8 cellular contexts compared by ENCODE assay signal in genomic region chrX:10190367-10190766, GRCh38. TPM values are rescaled to one million over a fixed set of nuclear protein-coding genes. Genes with fewer than 3 reads are reported as not detected.
DNase-seq lines count a peak whose midpoint lies in the region; ATAC-seq and TF ChIP-seq lines count a peak whose summit lies in the region.

No MANE protein-coding gene starts in this region.

- H3K27me3 Mint-ChIP-seq in T-helper 2 cell treated with Interferon-gamma antibody and Interleukin-4, amounts not matched to agents 5 μg/mL and 100 μg/mL, for 36 hours (ENCODE audit: low read depth): no peaks in the 10 kb centered on the region

- H3K27me3 ChIP-seq in brain microvascular endothelial cell (replicated peaks): no peaks in the 10 kb centered on the region

- H3K27ac ChIP-seq in brain microvascular endothelial cell: peak overlapping the region; percentile 29

- DNase-seq in EH (ENCODE audit: low read depth) (peak; percentile 74), NCI-H748 treated with DMSO at 0.1 percent for 48 hours (lab: John Stamatoyannopoulos, UW) (peak; percentile 72), brain microvascular endothelial cell (peak; percentile 69), kidney glomerular epithelial cell (lab: John Stamatoyannopoulos, UW) (peak; percentile 37), ureter (ENCODE audit: low spot score) (no peak)
- DNase-seq in T-helper 2 cell treated with Interferon-gamma antibody and Interleukin-4, amounts not matched to agents 5 μg/mL and 100 μg/mL, for 36 hours (ENCODE audit: low spot score): no peak

- in situ Hi-C loops in brain microvascular endothelial cell (cut with HindIII; ENCODE audit: low pct_ligation_motif_present, low sequenced_read_pairs): loop anchor here (25.0 kb wide), 1 partner anchor 922 kb away; the partner anchor contains the start of gene HCCS

- H3K36me3 Mint-ChIP-seq in T-helper 2 cell treated with Interferon-gamma antibody and Interleukin-4, amounts not matched to agents 5 μg/mL and 100 μg/mL, for 36 hours (ENCODE audit: low read depth): no peaks in the 10 kb centered on the region

- H3K9me3 Mint-ChIP-seq in T-helper 2 cell treated with Interferon-gamma antibody and Interleukin-4, amounts not matched to agents 5 μg/mL and 100 μg/mL, for 36 hours: no peaks in the 10 kb centered on the region

- H3K36me3 ChIP-seq in brain microvascular endothelial cell (replicated peaks): no peaks in the 10 kb centered on the region

- TF ChIP-seq CTCF in brain microvascular endothelial cell (IDR thresholded peaks at IDR 0.05; ENCODE audit: low read depth, low read length, missing control alignments): peak; percentile 63

- H3K27ac Mint-ChIP-seq in T-helper 2 cell treated with Interferon-gamma antibody and Interleukin-4, amounts not matched to agents 5 μg/mL and 100 μg/mL, for 36 hours: no peak overlapping the region

- no peaks in the 10 kb centered on the region for H3K4me1 Mint-ChIP-seq in T-helper 2 cell treated with Interferon-gamma antibody and Interleukin-4, amounts not matched to agents 5 μg/mL and 100 μg/mL, for 36 hours (ENCODE audit: low read depth)

- H3K4me3 Mint-ChIP-seq in T-helper 2 cell treated with Interferon-gamma antibody and Interleukin-4, amounts not matched to agents 5 μg/mL and 100 μg/mL, for 36 hours: no peak overlapping the region

- H3K4me3 ChIP-seq in brain microvascular endothelial cell (ENCODE audit: low read depth, low read length): no peak overlapping the region

- peak; percentile 54 for ATAC-seq in HG03342 (IDR thresholded peaks at IDR 0.05; ENCODE audit: unreplicated experiment)
- ATAC-seq in GM21390 (IDR thresholded peaks at IDR 0.05; ENCODE audit: unreplicated experiment): no peak

RNA-seq across cellular contexts. Expression of gene CLCN4, which starts 33.6 kb away (rescaled TPM):
- total RNA-seq in ureter: 2.2 TPM

Comparison
In these comparisons a context has a peak if more than half of its experiments do, and no peak if none do; other contexts are left out.
1. DNase-seq: peak in EH (single experiment), NCI-H748 treated with DMSO at 0.1 percent for 48 hours (single experiment), brain microvascular endothelial cell (single experiment) and kidney glomerular epithelial cell (single experiment); none in ureter (single experiment) and T-helper 2 cell treated with Interferon-gamma antibody and Interleukin-4, amounts not matched to agents 5 μg/mL and 100 μg/mL, for 36 hours (single experiment).